Comparison of ENCODE assay signal across 7 cellular contexts in genomic region chr17:77375917-77376651, GRCh38.
DNase-seq lines count a peak whose midpoint lies in the region; ATAC-seq lines count a peak whose summit lies in the region.

No MANE protein-coding gene starts in this region.

- no peaks in the 10 kb centered on the region for H3K27me3 ChIP-seq in iPS-15b (ENCODE audit: control insufficient read depth, insufficient read depth, low read length)

- DNase-seq in NCI-H82 (lab: John Stamatoyannopoulos, UW) (peak; percentile 89), glomerular visceral epithelial cell (ENCODE audit: extremely low spot score) (no peak), NCI-H1417 treated with DMSO at 0.1 percent for 48 hours (lab: John Stamatoyannopoulos, UW) (no peak)
- peak; percentile 72 for DNase-seq in activated effector memory CD4-positive, alpha-beta T cell treated with Interleukin-2 at 50 U/mL for 16 hours
- DNase-seq in stimulated activated CD4-positive, alpha-beta T cell treated with anti-CD3 and anti-CD28 coated beads, Interleukin-4, amount 100 ng/mL, for 1 hour = peak; percentile 68

- H3K9me3 ChIP-seq in iPS-15b (ENCODE audit: control insufficient read depth, insufficient read depth, low read length) = no peaks in the 10 kb centered on the region

- H3K4me1 ChIP-seq in iPS-15b (ENCODE audit: control insufficient read depth, insufficient read depth, low read length) = peaks cover 23% of the 10 kb centered on the region

- peak overlapping the region; percentile 60 for H3K9ac ChIP-seq in iPS-15b (ENCODE audit: low read depth, low read length)

- H3K36me3 ChIP-seq in iPS-15b (ENCODE audit: control insufficient read depth, insufficient read depth, low read length) = peaks cover 3% of the 10 kb centered on the region

- no peak overlapping the region for H3K4me3 ChIP-seq in iPS-15b (ENCODE audit: low read depth, low read length)

- no peak for ATAC-seq in HG02588 (IDR thresholded peaks at IDR 0.05; ENCODE audit: unreplicated experiment)

Comparison
In these comparisons a context has a peak if more than half of its experiments do, and no peak if none do; other contexts are left out.
1. DNase-seq: peak in NCI-H82 (single experiment), activated effector memory CD4-positive, alpha-beta T cell treated with Interleukin-2 at 50 U/mL for 16 hours (single experiment) and stimulated activated CD4-positive, alpha-beta T cell treated with anti-CD3 and anti-CD28 coated beads, Interleukin-4, amount 100 ng/mL, for 1 hour (single experiment); none in glomerular visceral epithelial cell (single experiment) and NCI-H1417 treated with DMSO at 0.1 percent for 48 hours (single experiment).